Comparison of ENCODE assay signal across 18 cellular contexts in the genomic region with DNA sequence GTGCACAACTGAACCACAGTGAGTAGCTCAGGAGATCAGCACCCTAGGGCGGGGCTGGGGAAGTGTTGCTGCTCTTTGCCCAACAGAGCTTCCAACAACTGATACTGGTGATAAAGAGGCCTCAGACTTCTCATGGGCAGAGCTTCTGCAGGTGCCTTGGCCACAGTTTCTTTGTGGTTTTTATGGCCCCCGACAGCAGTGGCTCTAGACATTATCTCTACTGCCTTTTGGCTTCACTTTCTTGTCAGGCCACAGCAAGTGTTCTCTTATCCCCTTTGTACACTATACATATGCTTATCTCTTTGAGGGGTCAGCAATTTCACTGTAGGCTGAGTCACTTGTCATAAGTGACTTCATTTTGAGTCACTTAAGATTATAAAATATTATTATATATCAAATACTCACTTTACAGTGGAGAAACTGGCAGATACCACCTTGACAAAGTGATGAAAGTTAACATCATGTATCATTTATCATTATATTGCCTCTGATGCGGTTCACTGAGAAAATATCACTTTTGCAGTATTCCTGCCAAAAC.
DNase-seq lines count a peak whose midpoint lies in the region; ATAC-seq, FAIRE-seq and TF ChIP-seq lines count a peak whose summit lies in the region.
"Had no signal": no experiment of that assay in that cellular context is flagged by ENCODE, and none has a peak within 500 bp of the region (broad histone marks: within the 10 kb centered on the region; RNA-seq: fewer than 3 reads in every experiment).

No MANE protein-coding gene starts in this region.

- no peaks in the 10 kb centered on the region for H3K79me2 ChIP-seq in KMS-11 (ENCODE audit: insufficient read depth, low read depth)
- no peaks in the 10 kb centered on the region for H3K79me2 ChIP-seq in H1 (ENCODE audit: control insufficient read depth in 1 of 2, insufficient read depth in 2 of 2, low read length in 2 of 2)

- DNase-seq in H1 (ENCODE audit: low read depth in 1 of 2, low spot score in 2 of 2) (no peak), foreskin keratinocyte (no peak), tibial artery (no peak)
- DNase-seq in stimulated activated CD8-positive, alpha-beta memory T cell treated with anti-CD3 and anti-CD28 coated beads, Interleukin-4, amount 100 ng/mL, for 48 hours = no peak
- DNase-seq: activated T-cell treated with anti-CD3 and anti-CD28 coated beads, Interleukin-2, amount 50 U/mL, for 24 hours; effector CD4-positive, alpha-beta T cell; lower lobe of right lung; natural killer cell; NCI-H1436; T-cell; testis had no signal

- H4K20me1 ChIP-seq in KMS-11 (ENCODE audit: insufficient read depth) (no peaks in the 10 kb centered on the region), H1 (replicated peaks in 1 of 2; ENCODE audit: control insufficient read depth in 1 of 2, insufficient read depth in 2 of 2, low read length in 2 of 2) (no peaks in the 10 kb centered on the region)

- H3K36me3 ChIP-seq in KMS-11 (ENCODE audit: insufficient read depth) = no peaks in the 10 kb centered on the region
- no peaks in the 10 kb centered on the region for H3K36me3 ChIP-seq in H1 (ENCODE audit: control insufficient read depth in 2 of 4, insufficient read depth in 4 of 4, low read length in 3 of 4)
- no peaks in the 10 kb centered on the region for H3K36me3 ChIP-seq in tibial artery
- H3K36me3 ChIP-seq: HAP-1, lower lobe of right lung had no signal

- no peak overlapping the region for H2BK20ac ChIP-seq in H1 (ENCODE audit: low read length)

- no peaks in the 10 kb centered on the region for H3K27me3 ChIP-seq in KMS-11 (ENCODE audit: insufficient read depth, low read depth)
- no peaks in the 10 kb centered on the region for H3K27me3 ChIP-seq in H1 (replicated peaks in 1 of 4; ENCODE audit: control insufficient read depth in 3 of 4, extremely low read depth in 1 of 4, insufficient read depth in 3 of 4, low read length in 3 of 4)
- no peaks in the 10 kb centered on the region for H3K27me3 ChIP-seq in foreskin keratinocyte
- H3K27me3 ChIP-seq in tibial artery = no peaks in the 10 kb centered on the region
- H3K27me3 ChIP-seq: testis had no signal

- no peak overlapping the region for H3K23ac ChIP-seq in H1 (ENCODE audit: insufficient read length)

- H3K23me2 ChIP-seq in H1 (ENCODE audit: low read depth, low read length) = no peaks in the 10 kb centered on the region

- no peak for TF ChIP-seq RAD21 in H1 (IDR thresholded peaks at IDR 0.05 in 1 of 2, conservative IDR thresholded peaks at IDR 0.05 in 1 of 2; ENCODE audit: low read depth in 2 of 2, low read length in 2 of 2)

- TF ChIP-seq POLR2A in H1 (IDR thresholded peaks at IDR 0.05; ENCODE audit: control extremely low read depth in 1 of 2, low read depth in 2 of 2, low read length in 2 of 2) = no peak

- H3K18ac ChIP-seq in H1 (ENCODE audit: extremely low read depth, low read length) = no peak overlapping the region; the same call in 1 of the 2 replicates

- H2BK5ac ChIP-seq in H1 (ENCODE audit: low read depth, low read length) = 0 out of 2 replicates have a peak overlapping the region, but pooled peaks have one; percentile 27

- CTCF ChIA-PET in H1 (lab: Charles Lee; ENCODE audit: partially characterized antibody) = no interaction called here

- H2BK15ac ChIP-seq in H1 (ENCODE audit: low read length) = no peak overlapping the region

- H2BK120ac ChIP-seq in H1 (replicated peaks; ENCODE audit: low read depth, low read length) = no peak overlapping the region

- POLR2A ChIA-PET in H1 (lab: Charles Lee; ENCODE audit: partially characterized antibody) = interaction anchor here (1.2 kb wide), 1 partner anchor 740 kb away, joined by 3 read pairs; no protein-coding TSS in a partner anchor

- H4K91ac ChIP-seq in H1 (replicated peaks; ENCODE audit: insufficient read length, low read length) = no peak overlapping the region

- FAIRE-seq in H1 (lab: Jason Lieb, UNC) = no peak
- FAIRE-seq: bronchial epithelial cell had no signal

- no peak overlapping the region for H2AK5ac ChIP-seq in H1 (ENCODE audit: low read depth, low read length)

- TF ChIP-seq CTCF in KMS-11 (conservative IDR thresholded peaks at IDR 0.05; ENCODE audit: low read depth, low read length) = no peak
- no peak for TF ChIP-seq CTCF in H1 (IDR thresholded peaks at IDR 0.05; ENCODE audit: control extremely low read depth in 1 of 3, insufficient read depth in 1 of 3, low read depth in 1 of 3, low read length in 3 of 3)
- TF ChIP-seq CTCF in foreskin keratinocyte (conservative IDR thresholded peaks at IDR 0.05) = no peak
- no peak for TF ChIP-seq CTCF in tibial artery (IDR thresholded peaks at IDR 0.05)

- H3K56ac ChIP-seq in H1 (replicated peaks; ENCODE audit: insufficient read length, low read depth, low read length) = no peak overlapping the region

- H3K79me1 ChIP-seq in H1 (ENCODE audit: low read depth, low read length) = no peaks in the 10 kb centered on the region

- H3K27ac ChIP-seq in KMS-11 (peak overlapping the region; percentile 52; the same call in 1 of the 2 replicates), H1 (ENCODE audit: low read depth, low read length) (no peak overlapping the region), foreskin keratinocyte (no peak overlapping the region), tibial artery (no peak overlapping the region)
- H3K27ac ChIP-seq: lower lobe of right lung, testis had no signal

- no peak for TF ChIP-seq EP300 in H1 (IDR thresholded peaks at IDR 0.05; ENCODE audit: borderline replicate concordance in 1 of 2, low read depth in 2 of 2, low read length in 2 of 2)

- no peak overlapping the region for H4K5ac ChIP-seq in H1 (ENCODE audit: insufficient read length, low read depth, low read length)

- H3K14ac ChIP-seq in H1 (ENCODE audit: insufficient read length) = no peak overlapping the region

- no peak overlapping the region for H3K4me3 ChIP-seq in KMS-11 (IDR thresholded peaks at IDR 0.05; ENCODE audit: insufficient read depth, low read depth, low read length)
- no peak overlapping the region for H3K4me3 ChIP-seq in H1 (ENCODE audit: extremely low read depth in 1 of 4, insufficient read depth in 2 of 4, low read depth in 3 of 4, low read length in 4 of 4)
- H3K4me3 ChIP-seq in tibial artery = no peak overlapping the region
- H3K4me3 ChIP-seq: HAP-1, lower lobe of right lung, testis had no signal

- 70% methylated on average over 3 of the region's 3 CpGs; no CpG with 5 or more reads in 1 of the 2 experiments for whole genome bisulfite sequencing in H1 (ENCODE audit: extremely low coverage in 1 of 2, insufficient coverage in 1 of 2, insufficient read length in 1 of 2, insufficient replicate concordance in 2 of 2, low coverage in 1 of 2, low lambda C conversion rate in 2 of 2, missing lambda C conversion rate in 1 of 2), 2 experiments

- no peak overlapping the region for H2BK12ac ChIP-seq in H1 (ENCODE audit: low read depth, low read length)

- H2AFZ ChIP-seq in KMS-11 (ENCODE audit: low read depth) = no peak overlapping the region
- no peak overlapping the region for H2AFZ ChIP-seq in H1 (ENCODE audit: low read length)

- no peak overlapping the region for H3K4ac ChIP-seq in H1 (replicated peaks; ENCODE audit: insufficient read length, low read depth, low read length)

- intact Hi-C loops in tibial artery (cut with DNase I; ENCODE audit: low total_unique reads) = loop anchor here (5.0 kb wide), 1 partner anchor 1720 kb away; no protein-coding TSS in a partner anchor

- ATAC-seq in GM18867 (IDR thresholded peaks at IDR 0.05; ENCODE audit: unreplicated experiment) (peak; percentile 95), HG02678 (IDR thresholded peaks at IDR 0.05; ENCODE audit: unreplicated experiment) (peak; percentile 50), HG02588 (IDR thresholded peaks at IDR 0.05; ENCODE audit: unreplicated experiment) (no peak), foreskin keratinocyte (no peak)
- ATAC-seq: lower lobe of right lung, natural killer cell, Panc1, T-cell had no signal

- H3K9me3 ChIP-seq in H1 (ENCODE audit: insufficient read depth in 2 of 2, low read depth in 1 of 2, low read length in 1 of 2) = no peaks in the 10 kb centered on the region
- H3K9me3 ChIP-seq in tibial artery = peaks cover 0 to 5% (median 0%) of the 10 kb centered on the region in 3 donors
- H3K9me3 ChIP-seq: HAP-1, lower lobe of right lung, testis had no signal

- H3K4me2 ChIP-seq in KMS-11 = peak overlapping the region; percentile 74
- H3K4me2 ChIP-seq in H1 (ENCODE audit: insufficient read depth in 1 of 2, low read depth in 2 of 2, low read length in 2 of 2) = no peak overlapping the region

- no peak overlapping the region for H4K8ac ChIP-seq in H1 (ENCODE audit: extremely low read depth, insufficient read depth, low read length)

- H3K9ac ChIP-seq in KMS-11 = no peak overlapping the region
- H3K9ac ChIP-seq in H1 (replicated peaks in 1 of 4; ENCODE audit: extremely low read depth in 1 of 4, low read depth in 3 of 4, low read length in 3 of 4) = no peak overlapping the region

- H3K4me1 ChIP-seq in KMS-11 (ENCODE audit: low read depth, poor library complexity, severe bottlenecking) (peaks cover 32% of the 10 kb centered on the region), H1 (replicated peaks in 1 of 4; ENCODE audit: control insufficient read depth in 3 of 4, insufficient read depth in 4 of 4, low read length in 3 of 4) (peaks cover 0 to 4% (median 0%) of the 10 kb centered on the region in 4 experiments; a peak in 1 of 7 replicates), foreskin keratinocyte (no peaks in the 10 kb centered on the region), tibial artery (no peaks in the 10 kb centered on the region)
- H3K4me1 ChIP-seq: HAP-1, lower lobe of right lung, testis had no signal

TF ChIP-seq in H1, 55 proteins besides CTCF, POLR2A, EP300 and RAD21 (continues in another document):
- TF ChIP-seq HDAC6 (IDR thresholded peaks at IDR 0.05; ENCODE audit: low read depth, low read length) (no peak), SIRT6 (IDR thresholded peaks at IDR 0.05; ENCODE audit: low read length) (no peak), SRF (IDR thresholded peaks at IDR 0.05; ENCODE audit: low read depth, low read length) (no peak), SIN3A (conservative IDR thresholded peaks at IDR 0.05 in 1 of 2, IDR thresholded peaks at IDR 0.05 in 1 of 2; ENCODE audit: low read depth in 1 of 2, low read length in 2 of 2) (no peak), CREB1 (IDR thresholded peaks at IDR 0.05) (no peak), CEBPB (IDR thresholded peaks at IDR 0.05; ENCODE audit: low read depth, low read length) (no peak), POU5F1 (IDR thresholded peaks at IDR 0.05; ENCODE audit: low read depth, low read length) (no peak), RXRA (IDR thresholded peaks at IDR 0.05; ENCODE audit: insufficient read depth, low read depth, low read length) (no peak), GTF2F1 (IDR thresholded peaks at IDR 0.05; ENCODE audit: borderline replicate concordance, low read depth, low read length) (no peak), CHD2 (IDR thresholded peaks at IDR 0.05; ENCODE audit: low read length) (no peak), KDM4A (IDR thresholded peaks at IDR 0.05; ENCODE audit: low read depth, low read length, severe bottlenecking) (no peak)

Comparison
In these comparisons a context has a peak if more than half of its experiments do, and no peak if none do; other contexts are left out.
1. ATAC-seq: peak in GM18867 (single experiment) and HG02678 (single experiment); none in HG02588 (single experiment) and foreskin keratinocyte (single experiment).